22 cellular contexts compared by ENCODE assay signal in genomic region chr10:51765284-51765971, GRCh38.
A peak's percentile ranks its signal among the peaks of the same experiment; 100 is the strongest.
DNase-seq lines count a peak whose midpoint lies in the region; ATAC-seq, FAIRE-seq and TF ChIP-seq lines count a peak whose summit lies in the region.
"Had no signal": no experiment of that assay in that cellular context is flagged by ENCODE, and none has a peak within 500 bp of the region (broad histone marks: within the 10 kb centered on the region; RNA-seq: fewer than 3 reads in every experiment).

No MANE protein-coding gene starts in this region.

- no peak overlapping the region for H2BK12ac ChIP-seq in H1 (ENCODE audit: low read depth, low read length)

- H3K14ac ChIP-seq in H1 (ENCODE audit: insufficient read length): no peak overlapping the region

- H2BK20ac ChIP-seq in H1 (ENCODE audit: low read length): no peak overlapping the region; the same call in 1 of the 2 replicates

- no peak for TF ChIP-seq RAD21 in H1 (IDR thresholded peaks at IDR 0.05 in 1 of 2, conservative IDR thresholded peaks at IDR 0.05 in 1 of 2; ENCODE audit: low read depth in 2 of 2, low read length in 2 of 2)

- no peak overlapping the region for H3K4me3 Mint-ChIP-seq in stimulated activated naive CD8-positive, alpha-beta T cell treated with anti-CD3 and anti-CD28 coated beads, Interleukin-15, amount 100 ng/mL, for 72 hours
- H3K4me3 Mint-ChIP-seq: CD4-positive, alpha-beta T cell; CD8-positive, alpha-beta T cell had no signal

- ATAC-seq in SK-N-SH treated with all-trans-retinoic acid at 6 μM for 48 hours: peak; percentile 78
- no peak for ATAC-seq in stimulated activated naive CD8-positive, alpha-beta T cell treated with anti-CD3 and anti-CD28 coated beads, Interleukin-15, amount 100 ng/mL, for 72 hours
- ATAC-seq: CD8-positive, alpha-beta T cell had no signal

- TF ChIP-seq CTCF in H1 (IDR thresholded peaks at IDR 0.05; ENCODE audit: control extremely low read depth in 1 of 3, insufficient read depth in 1 of 3, low read depth in 1 of 3, low read length in 3 of 3): no peak

- no peak overlapping the region for H2BK120ac ChIP-seq in H1 (replicated peaks; ENCODE audit: low read depth, low read length)

- H4K20me1 ChIP-seq in H1 (replicated peaks in 1 of 2; ENCODE audit: control insufficient read depth in 1 of 2, insufficient read depth in 2 of 2, low read length in 2 of 2): no peaks in the 10 kb centered on the region
- H4K20me1 ChIP-seq: BLaER1 treated with 17β-estradiol and CSF1 and Interleukin-3, amounts not matched to agents 10 nM and 100 nM had no signal

- H2BK15ac ChIP-seq in H1 (ENCODE audit: low read length): no peak overlapping the region

- 0 out of 4 replicates have a peak, but pooled peaks cover 0 to 7% of the 10 kb centered on the region in 2 experiments for H3K9me3 ChIP-seq in H1 (ENCODE audit: insufficient read depth in 2 of 2, low read depth in 1 of 2, low read length in 1 of 2)
- H3K9me3 ChIP-seq: Caco-2 had no signal

- H3K4ac ChIP-seq in H1 (replicated peaks; ENCODE audit: insufficient read length, low read depth, low read length): no peak overlapping the region

- H3K23me2 ChIP-seq in H1 (ENCODE audit: low read depth, low read length): no peaks in the 10 kb centered on the region

- H3K4me1 ChIP-seq in H1 (replicated peaks in 1 of 4; ENCODE audit: control insufficient read depth in 3 of 4, insufficient read depth in 4 of 4, low read length in 3 of 4): peaks cover 0 to 2% (median 0%) of the 10 kb centered on the region in 4 experiments; a peak in 1 of 7 replicates
- H3K4me1 ChIP-seq: BLaER1 treated with 17β-estradiol and CSF1 and Interleukin-3, amounts not matched to agents 10 nM and 100 nM had no signal

- H3K79me2 ChIP-seq in H1 (ENCODE audit: control insufficient read depth in 1 of 2, insufficient read depth in 2 of 2, low read length in 2 of 2): no peaks in the 10 kb centered on the region

- CTCF ChIA-PET in HEK293T (lab: Yijun Ruan, JAX): interaction anchor here (0.7 kb wide), 2 partner anchors 9 to 10 kb away, joined by 3 to 8 read pairs; no protein-coding TSS in a partner anchor
- CTCF ChIA-PET in H1 (lab: Charles Lee; ENCODE audit: partially characterized antibody): interaction anchor here (0.7 to 1.9 kb wide), 2 partner anchors 15 to 17 kb away, joined by 3 to 4 read pairs; no protein-coding TSS in a partner anchor

- FAIRE-seq in H1 (lab: Jason Lieb, UNC) (no peak), frontal cortex (lab: Jason Lieb, UNC) (no peak)
- FAIRE-seq: A204.1, D721Med, G401.6, GM12891, GM19239 had no signal

- POLR2A ChIA-PET in HEK293T (lab: Yijun Ruan, JAX): no interaction called here
- POLR2A ChIA-PET in H1 (lab: Charles Lee; ENCODE audit: partially characterized antibody): interaction anchor here (1.2 kb wide), 1 partner anchor 8 kb away, joined by 3 read pairs; no protein-coding TSS in a partner anchor

- TF ChIP-seq POLR2A in H1 (IDR thresholded peaks at IDR 0.05; ENCODE audit: control extremely low read depth in 1 of 2, low read depth in 2 of 2, low read length in 2 of 2): no peak

- no peak overlapping the region for H2AK5ac ChIP-seq in H1 (ENCODE audit: low read depth, low read length)

- no peak overlapping the region for H2AFZ ChIP-seq in H1 (ENCODE audit: low read length)

- H3K36me3 ChIP-seq in H1 (ENCODE audit: control insufficient read depth in 2 of 4, insufficient read depth in 4 of 4, low read length in 3 of 4): no peaks in the 10 kb centered on the region; a peak in 1 of 8 replicates
- H3K36me3 ChIP-seq: BLaER1 treated with 17β-estradiol and CSF1 and Interleukin-3, amounts not matched to agents 10 nM and 100 nM had no signal

- no peak for TF ChIP-seq EP300 in H1 (IDR thresholded peaks at IDR 0.05; ENCODE audit: borderline replicate concordance in 1 of 2, low read depth in 2 of 2, low read length in 2 of 2)

- H3K4me3 ChIP-seq in H1 (ENCODE audit: extremely low read depth in 1 of 4, insufficient read depth in 2 of 4, low read depth in 3 of 4, low read length in 4 of 4): no peak overlapping the region
- H3K4me3 ChIP-seq: BLaER1 treated with 17β-estradiol and CSF1 and Interleukin-3, amounts not matched to agents 10 nM and 100 nM had no signal

- no peak overlapping the region for H3K27ac ChIP-seq in H1 (ENCODE audit: low read depth, low read length)
- H3K27ac ChIP-seq: BLaER1 treated with 17β-estradiol and CSF1 and Interleukin-3, amounts not matched to agents 10 nM and 100 nM; C4-2B had no signal

- H4K8ac ChIP-seq in H1 (ENCODE audit: extremely low read depth, insufficient read depth, low read length): no peak overlapping the region

- no peak for DNase-seq in HEK293T (ENCODE audit: extremely low spot score)
- no peak for DNase-seq in H1 (ENCODE audit: low read depth in 1 of 2, low spot score in 2 of 2)
- no peak for DNase-seq in frontal cortex (ENCODE audit: low spot score in 2 of 2)
- DNase-seq in NCI-H1436 treated with DMSO at 0.1 percent for 48 hours (lab: John Stamatoyannopoulos, UW): no peak
- no peak for DNase-seq in stimulated activated naive CD8-positive, alpha-beta T cell treated with anti-CD3 and anti-CD28 coated beads, Interleukin-15, amount 100 ng/mL, for 72 hours
- DNase-seq in iPS-NIHi7 (ENCODE audit: extremely low spot score): no peak
- DNase-seq: 8988T; ACHN; Caco-2; Calu3; CD4-positive, alpha-beta T cell; CD8-positive, alpha-beta T cell; DMS79 treated with DMSO at 0.1 percent for 48 hours; GF-D8 had no signal

- H3K27me3 ChIP-seq in H1 (replicated peaks in 1 of 4; ENCODE audit: control insufficient read depth in 3 of 4, extremely low read depth in 1 of 4, insufficient read depth in 3 of 4, low read length in 3 of 4): peaks cover 0 to 1% (median 0%) of the 10 kb centered on the region in 4 experiments; a peak in 1 of 7 replicates
- H3K27me3 ChIP-seq: BLaER1 treated with 17β-estradiol and CSF1 and Interleukin-3, amounts not matched to agents 10 nM and 100 nM had no signal

- H3K9ac ChIP-seq in H1 (replicated peaks in 1 of 4; ENCODE audit: extremely low read depth in 1 of 4, low read depth in 3 of 4, low read length in 3 of 4): no peak overlapping the region
- H3K9ac ChIP-seq: BLaER1 treated with 17β-estradiol and CSF1 and Interleukin-3, amounts not matched to agents 10 nM and 100 nM had no signal

- peak overlapping the region; percentile 39; the same call in 1 of the 2 replicates for H2BK5ac ChIP-seq in H1 (ENCODE audit: low read depth, low read length)

- no peak overlapping the region for H4K91ac ChIP-seq in H1 (replicated peaks; ENCODE audit: insufficient read length, low read length)

- H3K23ac ChIP-seq in H1 (ENCODE audit: insufficient read length): no peak overlapping the region

- no peak overlapping the region for H3K56ac ChIP-seq in H1 (replicated peaks; ENCODE audit: insufficient read length, low read depth, low read length)

- no peaks in the 10 kb centered on the region for H3K79me1 ChIP-seq in H1 (ENCODE audit: low read depth, low read length)

- H3K27me3 Mint-ChIP-seq in stimulated activated naive CD8-positive, alpha-beta T cell treated with anti-CD3 and anti-CD28 coated beads, Interleukin-15, amount 100 ng/mL, for 72 hours: peaks cover 13% of the 10 kb centered on the region
- H3K27me3 Mint-ChIP-seq: CD4-positive, alpha-beta T cell had no signal

- H3K4me1 Mint-ChIP-seq in stimulated activated naive CD8-positive, alpha-beta T cell treated with anti-CD3 and anti-CD28 coated beads, Interleukin-15, amount 100 ng/mL, for 72 hours: no peaks in the 10 kb centered on the region

- H3K9me3 Mint-ChIP-seq in stimulated activated naive CD8-positive, alpha-beta T cell treated with anti-CD3 and anti-CD28 coated beads, Interleukin-15, amount 100 ng/mL, for 72 hours: peaks cover 7 to 16% of the 10 kb centered on the region in 2 donors

- WGBS in H1 (ENCODE audit: extremely low coverage in 1 of 2, insufficient coverage in 1 of 2, insufficient read length in 1 of 2, insufficient replicate concordance in 2 of 2, low coverage in 1 of 2, low lambda C conversion rate in 2 of 2, missing lambda C conversion rate in 1 of 2), 2 experiments: 100% methylated on average over 1 of the region's 1 CpG; no CpG with 5 or more reads in 1 of the 2 experiments

- no peak overlapping the region for H4K5ac ChIP-seq in H1 (ENCODE audit: insufficient read length, low read depth, low read length)

- H3K27ac Mint-ChIP-seq in stimulated activated naive CD8-positive, alpha-beta T cell treated with anti-CD3 and anti-CD28 coated beads, Interleukin-15, amount 100 ng/mL, for 72 hours: no peak overlapping the region
- H3K27ac Mint-ChIP-seq: CD4-positive, alpha-beta T cell; CD8-positive, alpha-beta T cell had no signal

- H3K4me2 ChIP-seq in H1 (ENCODE audit: insufficient read depth in 1 of 2, low read depth in 2 of 2, low read length in 2 of 2): no peak overlapping the region
- H3K4me2 ChIP-seq: BLaER1 treated with 17β-estradiol and CSF1 and Interleukin-3, amounts not matched to agents 10 nM and 100 nM had no signal

- H3K18ac ChIP-seq in H1 (ENCODE audit: extremely low read depth, low read length): no peak overlapping the region

TF ChIP-seq in HEK293T, 16 proteins besides CTCF, POLR2A, EP300 and RAD21:
- TF ChIP-seq LEF1 (IDR thresholded peaks at IDR 0.05; ENCODE audit: borderline replicate concordance) (no peak), ZNF384 (IDR thresholded peaks at IDR 0.05) (peak; percentile 65; the same call in 1 of the 2 replicates), TARDBP (IDR thresholded peaks at IDR 0.05) (no peak)

TF ChIP-seq in SK-N-SH treated with all-trans-retinoic acid at 6 μM for 48 hours, 23 proteins besides CTCF, POLR2A, EP300 and RAD21 (continues in another document):
- no peak for TF ChIP-seq ZNF565 (CRISPR knock-in tag; conservative IDR thresholded peaks at IDR 0.05; ENCODE audit: low read depth)
- TF ChIP-seq ZFP30 (CRISPR knock-in tag; IDR thresholded peaks at IDR 0.05): no peak

TF ChIP-seq in H1, 55 proteins besides CTCF, POLR2A, EP300 and RAD21 (continues in another document):
- TF ChIP-seq NANOG (IDR thresholded peaks at IDR 0.05; ENCODE audit: insufficient read depth, low read depth, low read length, poor library complexity, severe bottlenecking) (no peak), TCF12 (IDR thresholded peaks at IDR 0.05; ENCODE audit: low read depth, low read length) (no peak), SRF (IDR thresholded peaks at IDR 0.05; ENCODE audit: low read depth, low read length) (no peak), CHD2 (IDR thresholded peaks at IDR 0.05; ENCODE audit: low read length) (no peak), NRF1 (IDR thresholded peaks at IDR 0.05; ENCODE audit: low read depth, low read length) (no peak), TAF1 (IDR thresholded peaks at IDR 0.05; ENCODE audit: low read depth, low read length) (no peak), CEBPB (IDR thresholded peaks at IDR 0.05; ENCODE audit: low read depth, low read length) (no peak), RBBP5 (IDR thresholded peaks at IDR 0.05; ENCODE audit: borderline replicate concordance, low read depth, low read length) (no peak), KDM5A (IDR thresholded peaks at IDR 0.05; ENCODE audit: low read length) (no peak), GABPA (IDR thresholded peaks at IDR 0.05; ENCODE audit: borderline replicate concordance, insufficient read depth, low read length) (no peak), RFX5 (IDR thresholded peaks at IDR 0.05; ENCODE audit: borderline replicate concordance, low read depth, low read length) (no peak), SAP30 (IDR thresholded peaks at IDR 0.05; ENCODE audit: insufficient read depth, insufficient replicate concordance, low read length) (no peak)
